ENCODE assay signal across 2 cellular contexts in the genomic region with DNA sequence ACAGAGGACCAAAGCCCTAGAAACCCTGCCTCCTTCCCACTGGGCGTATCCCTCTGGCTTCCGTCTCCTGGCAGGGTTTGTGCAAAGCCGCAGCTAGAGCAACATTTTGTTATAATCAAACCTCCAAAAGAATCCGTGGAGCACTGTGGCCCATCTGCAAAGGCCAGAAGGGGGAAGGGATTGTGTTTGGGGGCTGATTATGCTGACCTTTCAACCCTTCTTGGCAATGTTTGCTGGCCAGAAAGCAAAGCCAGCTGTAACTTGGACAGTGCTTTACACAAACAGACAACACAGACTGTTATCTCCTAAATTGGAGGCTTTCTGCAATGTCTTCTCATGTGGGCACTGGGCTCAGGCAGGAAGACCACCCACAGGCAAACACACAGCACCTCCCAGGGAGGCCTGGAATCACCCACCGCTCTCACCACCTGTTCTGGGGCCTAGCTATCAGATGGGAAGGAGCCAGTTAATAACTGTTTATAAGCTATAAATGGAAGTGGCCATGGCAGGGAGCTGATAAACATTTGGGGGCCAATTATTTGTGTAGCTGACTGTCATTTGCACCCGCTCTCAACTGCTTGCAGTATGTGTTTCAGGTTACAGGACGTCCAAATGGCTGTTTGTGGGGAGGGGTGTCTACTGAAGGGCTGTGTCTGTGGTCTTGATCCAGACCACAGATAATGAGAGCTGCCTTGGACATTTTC.
A peak's percentile ranks its signal among the peaks of the same experiment; 100 is the strongest.
TF ChIP-seq lines count a peak whose summit lies in the region.

No MANE protein-coding gene starts in this region.

TF ChIP-seq in SK-N-SH, 30 proteins besides CTCF, POLR2A, EP300 and RAD21 (continued from another document):
- TF ChIP-seq MEF2A (IDR thresholded peaks at IDR 0.05; ENCODE audit: borderline replicate concordance, low read depth) (no peak), CHD2 (IDR thresholded peaks at IDR 0.05; ENCODE audit: low read length, partially characterized antibody) (peak; percentile 69), MXI1 (IDR thresholded peaks at IDR 0.05; ENCODE audit: low read depth, low read length) (no peak; the same call in 1 of the 2 replicates), TCF12 (IDR thresholded peaks at IDR 0.05) (no peak), RCOR1 (IDR thresholded peaks at IDR 0.05; ENCODE audit: low read length) (peak; percentile 71), EZH2phosphoT487 (IDR thresholded peaks at IDR 0.05; ENCODE audit: borderline replicate concordance, low read depth) (no peak), FOSL2 (IDR thresholded peaks at IDR 0.05; ENCODE audit: borderline replicate concordance, low read depth) (no peak), ELF1 (IDR thresholded peaks at IDR 0.05) (no peak), GATA2 (CRISPR knock-in tag; IDR thresholded peaks at IDR 0.05) (peak; percentile 81), FOXM1 (IDR thresholded peaks at IDR 0.05; ENCODE audit: low read depth) (no peak), JUND (IDR thresholded peaks at IDR 0.05) (no peak), FOXJ3 (CRISPR knock-in tag; IDR thresholded peaks at IDR 0.05) (peak; percentile 97)
- TF ChIP-seq, protein P1, sequence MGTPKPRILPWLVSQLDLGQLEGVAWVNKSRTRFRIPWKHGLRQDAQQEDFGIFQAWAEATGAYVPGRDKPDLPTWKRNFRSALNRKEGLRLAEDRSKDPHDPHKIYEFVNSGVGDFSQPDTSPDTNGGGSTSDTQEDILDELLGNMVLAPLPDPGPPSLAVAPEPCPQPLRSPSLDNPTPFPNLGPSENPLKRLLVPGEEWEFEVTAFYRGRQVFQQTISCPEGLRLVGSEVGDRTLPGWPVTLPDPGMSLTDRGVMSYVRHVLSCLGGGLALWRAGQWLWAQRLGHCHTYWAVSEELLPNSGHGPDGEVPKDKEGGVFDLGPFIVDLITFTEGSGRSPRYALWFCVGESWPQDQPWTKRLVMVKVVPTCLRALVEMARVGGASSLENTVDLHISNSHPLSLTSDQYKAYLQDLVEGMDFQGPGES (IDR thresholded peaks at IDR 0.05; ENCODE audit: low read depth, low read length) = no peak
- TF ChIP-seq, protein P2, sequence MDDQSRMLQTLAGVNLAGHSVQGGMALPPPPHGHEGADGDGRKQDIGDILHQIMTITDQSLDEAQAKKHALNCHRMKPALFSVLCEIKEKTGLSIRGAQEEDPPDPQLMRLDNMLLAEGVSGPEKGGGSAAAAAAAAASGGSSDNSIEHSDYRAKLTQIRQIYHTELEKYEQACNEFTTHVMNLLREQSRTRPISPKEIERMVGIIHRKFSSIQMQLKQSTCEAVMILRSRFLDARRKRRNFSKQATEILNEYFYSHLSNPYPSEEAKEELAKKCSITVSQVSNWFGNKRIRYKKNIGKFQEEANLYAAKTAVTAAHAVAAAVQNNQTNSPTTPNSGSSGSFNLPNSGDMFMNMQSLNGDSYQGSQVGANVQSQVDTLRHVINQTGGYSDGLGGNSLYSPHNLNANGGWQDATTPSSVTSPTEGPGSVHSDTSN (IDR thresholded peaks at IDR 0.05) = no peak
- TF ChIP-seq, protein P3, sequence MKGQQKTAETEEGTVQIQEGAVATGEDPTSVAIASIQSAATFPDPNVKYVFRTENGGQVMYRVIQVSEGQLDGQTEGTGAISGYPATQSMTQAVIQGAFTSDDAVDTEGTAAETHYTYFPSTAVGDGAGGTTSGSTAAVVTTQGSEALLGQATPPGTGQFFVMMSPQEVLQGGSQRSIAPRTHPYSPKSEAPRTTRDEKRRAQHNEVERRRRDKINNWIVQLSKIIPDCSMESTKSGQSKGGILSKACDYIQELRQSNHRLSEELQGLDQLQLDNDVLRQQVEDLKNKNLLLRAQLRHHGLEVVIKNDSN (IDR thresholded peaks at IDR 0.05; ENCODE audit: borderline replicate concordance, low read depth) = no peak
- TF ChIP-seq, protein P4, sequence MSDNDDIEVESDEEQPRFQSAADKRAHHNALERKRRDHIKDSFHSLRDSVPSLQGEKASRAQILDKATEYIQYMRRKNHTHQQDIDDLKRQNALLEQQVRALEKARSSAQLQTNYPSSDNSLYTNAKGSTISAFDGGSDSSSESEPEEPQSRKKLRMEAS (IDR thresholded peaks at IDR 0.05; ENCODE audit: low read depth) = no peak
- TF ChIP-seq, protein P5, sequence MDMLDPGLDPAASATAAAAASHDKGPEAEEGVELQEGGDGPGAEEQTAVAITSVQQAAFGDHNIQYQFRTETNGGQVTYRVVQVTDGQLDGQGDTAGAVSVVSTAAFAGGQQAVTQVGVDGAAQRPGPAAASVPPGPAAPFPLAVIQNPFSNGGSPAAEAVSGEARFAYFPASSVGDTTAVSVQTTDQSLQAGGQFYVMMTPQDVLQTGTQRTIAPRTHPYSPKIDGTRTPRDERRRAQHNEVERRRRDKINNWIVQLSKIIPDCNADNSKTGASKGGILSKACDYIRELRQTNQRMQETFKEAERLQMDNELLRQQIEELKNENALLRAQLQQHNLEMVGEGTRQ (IDR thresholded peaks at IDR 0.05; ENCODE audit: borderline replicate concordance, low read depth, low read length) = no peak
TF ChIP-seq in SK-N-SH: peak in this region for 4.

TF ChIP-seq in SK-N-SH treated with all-trans-retinoic acid at 6 μM for 48 hours, 23 proteins besides CTCF, POLR2A, EP300 and RAD21 (continued from another document):
- TF ChIP-seq, protein P6, sequence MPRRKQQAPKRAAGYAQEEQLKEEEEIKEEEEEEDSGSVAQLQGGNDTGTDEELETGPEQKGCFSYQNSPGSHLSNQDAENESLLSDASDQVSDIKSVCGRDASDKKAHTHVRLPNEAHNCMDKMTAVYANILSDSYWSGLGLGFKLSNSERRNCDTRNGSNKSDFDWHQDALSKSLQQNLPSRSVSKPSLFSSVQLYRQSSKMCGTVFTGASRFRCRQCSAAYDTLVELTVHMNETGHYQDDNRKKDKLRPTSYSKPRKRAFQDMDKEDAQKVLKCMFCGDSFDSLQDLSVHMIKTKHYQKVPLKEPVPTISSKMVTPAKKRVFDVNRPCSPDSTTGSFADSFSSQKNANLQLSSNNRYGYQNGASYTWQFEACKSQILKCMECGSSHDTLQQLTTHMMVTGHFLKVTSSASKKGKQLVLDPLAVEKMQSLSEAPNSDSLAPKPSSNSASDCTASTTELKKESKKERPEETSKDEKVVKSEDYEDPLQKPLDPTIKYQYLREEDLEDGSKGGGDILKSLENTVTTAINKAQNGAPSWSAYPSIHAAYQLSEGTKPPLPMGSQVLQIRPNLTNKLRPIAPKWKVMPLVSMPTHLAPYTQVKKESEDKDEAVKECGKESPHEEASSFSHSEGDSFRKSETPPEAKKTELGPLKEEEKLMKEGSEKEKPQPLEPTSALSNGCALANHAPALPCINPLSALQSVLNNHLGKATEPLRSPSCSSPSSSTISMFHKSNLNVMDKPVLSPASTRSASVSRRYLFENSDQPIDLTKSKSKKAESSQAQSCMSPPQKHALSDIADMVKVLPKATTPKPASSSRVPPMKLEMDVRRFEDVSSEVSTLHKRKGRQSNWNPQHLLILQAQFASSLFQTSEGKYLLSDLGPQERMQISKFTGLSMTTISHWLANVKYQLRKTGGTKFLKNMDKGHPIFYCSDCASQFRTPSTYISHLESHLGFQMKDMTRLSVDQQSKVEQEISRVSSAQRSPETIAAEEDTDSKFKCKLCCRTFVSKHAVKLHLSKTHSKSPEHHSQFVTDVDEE (CRISPR knock-in tag; IDR thresholded peaks at IDR 0.05) = no peak
- TF ChIP-seq ZNF8 (CRISPR knock-in tag; IDR thresholded peaks at IDR 0.05) (no peak), ZFP3 (CRISPR knock-in tag; IDR thresholded peaks at IDR 0.05) (no peak), ZNF70 (CRISPR knock-in tag; IDR thresholded peaks at IDR 0.05) (no peak), RARB (CRISPR knock-in tag; IDR thresholded peaks at IDR 0.05) (no peak), ESRRG (CRISPR knock-in tag; IDR thresholded peaks at IDR 0.05) (no peak)
- TF ChIP-seq, protein P7, sequence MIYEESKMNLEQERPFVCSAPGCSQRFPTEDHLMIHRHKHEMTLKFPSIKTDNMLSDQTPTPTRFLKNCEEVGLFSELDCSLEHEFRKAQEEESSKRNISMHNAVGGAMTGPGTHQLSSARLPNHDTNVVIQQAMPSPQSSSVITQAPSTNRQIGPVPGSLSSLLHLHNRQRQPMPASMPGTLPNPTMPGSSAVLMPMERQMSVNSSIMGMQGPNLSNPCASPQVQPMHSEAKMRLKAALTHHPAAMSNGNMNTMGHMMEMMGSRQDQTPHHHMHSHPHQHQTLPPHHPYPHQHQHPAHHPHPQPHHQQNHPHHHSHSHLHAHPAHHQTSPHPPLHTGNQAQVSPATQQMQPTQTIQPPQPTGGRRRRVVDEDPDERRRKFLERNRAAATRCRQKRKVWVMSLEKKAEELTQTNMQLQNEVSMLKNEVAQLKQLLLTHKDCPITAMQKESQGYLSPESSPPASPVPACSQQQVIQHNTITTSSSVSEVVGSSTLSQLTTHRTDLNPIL (CRISPR knock-in tag; IDR thresholded peaks at IDR 0.05; ENCODE audit: low read depth) = no peak
TF ChIP-seq in SK-N-SH treated with all-trans-retinoic acid at 6 μM for 48 hours: peak in this region for 0.
